ENCODE assay signal across 39 cellular contexts in the genomic region with DNA sequence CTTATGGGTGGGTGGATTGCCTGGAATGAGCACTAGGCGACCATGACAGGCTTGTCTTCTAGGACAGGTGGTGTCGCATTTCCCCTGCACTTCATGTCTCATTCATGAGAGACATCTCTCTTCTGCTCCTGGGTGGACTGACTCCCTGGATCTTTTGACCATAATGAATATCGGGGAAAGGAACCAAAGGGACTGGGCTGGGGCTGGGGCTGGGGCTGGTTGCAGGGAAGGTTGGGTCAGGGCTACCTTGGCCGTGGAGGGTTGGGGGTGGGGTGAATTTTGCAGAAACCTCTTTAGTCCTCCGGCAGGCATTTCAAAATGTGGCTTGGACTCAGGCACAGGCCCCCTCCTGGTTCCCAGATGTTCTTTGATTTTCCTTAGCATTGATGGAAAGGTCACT.
"Had no signal": no experiment of that assay in that cellular context is flagged by ENCODE, and none has a peak within 500 bp of the region (broad histone marks: within the 10 kb centered on the region; RNA-seq: fewer than 3 reads in every experiment).

No MANE protein-coding gene starts in this region.

- ATAC-seq: activated naive CD4-positive, alpha-beta T cell treated with anti-CD3 and anti-CD28 coated beads, Interleukin-2, amount 50 U/mL, for 72 hours; activated naive CD8-positive, alpha-beta T cell treated with anti-CD3 and anti-CD28 coated beads, Interleukin-2, amount 50 U/mL, for 24 hours; activated T-cell treated with anti-CD3 and anti-CD28 coated beads, Interleukin-2, amount 50 U/mL, for 4 hours; activated T-cell treated with anti-CD3 and anti-CD28 coated beads, Interleukin-2, amount 50 U/mL, for 72 hours; activated T-helper 17 cell treated with anti-CD3 and anti-CD28 coated beads, Interleukin-2, amount 50 U/mL, for 72 hours; body of pancreas had no signal

- H3K9me3 ChIP-seq: adrenal gland, ascending aorta, body of pancreas had no signal

- H3K36me3 Mint-ChIP-seq: activated naive CD4-positive, alpha-beta T cell treated with anti-CD3 and anti-CD28 coated beads, Interleukin-2, amount 50 U/mL, for 24 hours; activated naive CD8-positive, alpha-beta T cell; activated naive CD8-positive, alpha-beta T cell treated with anti-CD3 and anti-CD28 coated beads for 36 hours; activated naive CD8-positive, alpha-beta T cell treated with anti-CD3 and anti-CD28 coated beads, Interleukin-2, amount 10 ng/mL, durations not matched to agents 7 days and 5 days; brain had no signal

- H3K4me3 ChIP-seq: adrenal gland, ascending aorta, body of pancreas, breast epithelium, cardiac muscle cell had no signal

- H3K4me3 Mint-ChIP-seq: activated naive CD4-positive, alpha-beta T cell treated with anti-CD3 and anti-CD28 coated beads for 36 hours; activated naive CD4-positive, alpha-beta T cell treated with anti-CD3 and anti-CD28 coated beads, Interleukin-2, amount 10 ng/mL, durations not matched to agents 7 days and 5 days; activated naive CD4-positive, alpha-beta T cell treated with anti-CD3 and anti-CD28 coated beads, Interleukin-2, amount 50 U/mL, for 24 hours; activated naive CD8-positive, alpha-beta T cell; activated naive CD8-positive, alpha-beta T cell treated with anti-CD3 and anti-CD28 coated beads for 36 hours; activated naive CD8-positive, alpha-beta T cell treated with anti-CD3 and anti-CD28 coated beads, Interleukin-2, amount 10 ng/mL, durations not matched to agents 7 days and 5 days; activated naive CD8-positive, alpha-beta T cell treated with anti-CD3 and anti-CD28 coated beads, Interleukin-2, amount 50 U/mL, for 24 hours; activated T-cell treated with anti-CD3 and anti-CD28 coated beads, Interleukin-2, amount 50 U/mL, for 24 hours; activated T-cell treated with anti-CD3 and anti-CD28 coated beads, Interleukin-2, amount 50 U/mL, for 4 hours; activated T-cell treated with anti-CD3 and anti-CD28 coated beads, Interleukin-2, amount 50 U/mL, for 72 hours; activated T-helper 1 cell treated with anti-CD3 and anti-CD28 coated beads, Interleukin-12 subunit alpha, Interleukin-12 subunit beta, Interleukin-2, Interleukin-4 antibody, amounts not matched to agents 30 ng/mL and 10 ng/mL and 1 ng/mL, durations not matched to agents 14 hours and 24 hours and 36 hours; activated T-helper 17 cell treated with anti-CD3 and anti-CD28 coated beads, Interleukin-2, amount 50 U/mL, for 72 hours; brain; central memory CD8-positive, alpha-beta T cell had no signal

- H3K36me3 ChIP-seq: adrenal gland, ascending aorta, brain microvascular endothelial cell, breast epithelium, cardiac muscle cell had no signal

- H3K27ac Mint-ChIP-seq: activated naive CD4-positive, alpha-beta T cell treated with anti-CD3 and anti-CD28 coated beads for 36 hours; activated naive CD4-positive, alpha-beta T cell treated with anti-CD3 and anti-CD28 coated beads, Interleukin-2, amount 10 ng/mL, durations not matched to agents 7 days and 5 days; activated naive CD4-positive, alpha-beta T cell treated with anti-CD3 and anti-CD28 coated beads, Interleukin-2, amount 50 U/mL, for 24 hours; activated naive CD4-positive, alpha-beta T cell treated with anti-CD3 and anti-CD28 coated beads, Interleukin-2, amount 50 U/mL, for 72 hours; activated naive CD8-positive, alpha-beta T cell; activated naive CD8-positive, alpha-beta T cell treated with anti-CD3 and anti-CD28 coated beads for 36 hours; activated naive CD8-positive, alpha-beta T cell treated with anti-CD3 and anti-CD28 coated beads, Interleukin-2, amount 10 ng/mL, durations not matched to agents 7 days and 5 days; activated naive CD8-positive, alpha-beta T cell treated with anti-CD3 and anti-CD28 coated beads, Interleukin-2, amount 50 U/mL, for 24 hours; activated T-cell treated with anti-CD3 and anti-CD28 coated beads, Interleukin-2, amount 50 U/mL, for 24 hours; activated T-cell treated with anti-CD3 and anti-CD28 coated beads, Interleukin-2, amount 50 U/mL, for 72 hours; activated T-helper 1 cell treated with anti-CD3 and anti-CD28 coated beads, Interleukin-12 subunit alpha, Interleukin-12 subunit beta, Interleukin-2, Interleukin-4 antibody, amounts not matched to agents 30 ng/mL and 10 ng/mL and 1 ng/mL, durations not matched to agents 14 hours and 24 hours and 36 hours; activated T-helper 17 cell treated with anti-CD3 and anti-CD28 coated beads, Interleukin-2, amount 50 U/mL, for 72 hours; activated T-helper 2 cell treated with anti-CD3 and anti-CD28 coated beads, Interferon-gamma antibody, Interleukin-2, Interleukin-4, amounts not matched to agents 10 μg/mL and 5 μg/mL and 100 μg/mL, durations not matched to agents 14 hours and 24 hours and 36 hours; brain had no signal

- H3K4me1 ChIP-seq: adrenal gland, ascending aorta, body of pancreas, breast epithelium had no signal

- DNase-seq: activated effector memory CD4-positive, alpha-beta T cell treated with anti-CD3 and anti-CD28 coated beads, Interleukin-2, amount 50 U/mL, for 16 hours; activated effector memory CD4-positive, alpha-beta T cell treated with Interleukin-2 at 50 U/mL for 16 hours; activated gamma-delta T cell; activated gamma-delta T cell treated with Interleukin-2 at 50 U/mL for 16 hours; activated naive CD4-positive, alpha-beta T cell; activated naive CD4-positive, alpha-beta T cell treated with anti-CD3 and anti-CD28 coated beads for 36 hours; activated naive CD4-positive, alpha-beta T cell treated with anti-CD3 and anti-CD28 coated beads, Interleukin-2, amount 10 ng/mL, durations not matched to agents 7 days and 5 days; activated naive CD4-positive, alpha-beta T cell treated with anti-CD3 and anti-CD28 coated beads, Interleukin-2, amount 50 U/mL, for 16 hours; activated naive CD4-positive, alpha-beta T cell treated with Interleukin-2 at 50 U/mL for 16 hours; activated naive CD8-positive, alpha-beta T cell treated with anti-CD3 and anti-CD28 coated beads for 36 hours; activated naive CD8-positive, alpha-beta T cell treated with anti-CD3 and anti-CD28 coated beads, Interleukin-2, amount 10 ng/mL, durations not matched to agents 7 days and 5 days; activated naive CD8-positive, alpha-beta T cell treated with anti-CD3 and anti-CD28 coated beads, Interleukin-2, amount 50 U/mL, for 24 hours; activated T-cell treated with anti-CD3 and anti-CD28 coated beads for 4 hours; activated T-cell treated with anti-CD3 and anti-CD28 coated beads, Interleukin-2, amount 50 U/mL, for 1 hour; activated T-cell treated with anti-CD3 and anti-CD28 coated beads, Interleukin-2, amount 50 U/mL, for 24 hours; activated T-cell treated with anti-CD3 and anti-CD28 coated beads, Interleukin-2, amount 50 U/mL, for 4 hours; activated T-cell treated with anti-CD3 and anti-CD28 coated beads, Interleukin-2, amount 50 U/mL, for 48 hours; activated T-cell treated with anti-CD3 and anti-CD28 coated beads, Interleukin-2, amount 50 U/mL, for 72 hours; adrenal gland; amniotic stem cell; amygdala; anterior cingulate cortex; aorta; body of pancreas; brain microvascular endothelial cell; caudate nucleus; central memory CD4-positive, alpha-beta T cell; cerebellar nuclear complex had no signal

- H3K27ac ChIP-seq: adrenal gland, ascending aorta, body of pancreas, brain microvascular endothelial cell, breast epithelium, cardiac muscle cell had no signal

- H3K27me3 ChIP-seq: adrenal gland, ascending aorta, body of pancreas, brain microvascular endothelial cell, breast epithelium, cardiac muscle cell had no signal

- H3K27me3 Mint-ChIP-seq: activated naive CD4-positive, alpha-beta T cell treated with anti-CD3 and anti-CD28 coated beads, Interleukin-2, amount 10 ng/mL, durations not matched to agents 7 days and 5 days; activated naive CD4-positive, alpha-beta T cell treated with anti-CD3 and anti-CD28 coated beads, Interleukin-2, amount 50 U/mL, for 24 hours; activated naive CD8-positive, alpha-beta T cell; activated naive CD8-positive, alpha-beta T cell treated with anti-CD3 and anti-CD28 coated beads for 36 hours; activated naive CD8-positive, alpha-beta T cell treated with anti-CD3 and anti-CD28 coated beads, Interleukin-2, amount 10 ng/mL, durations not matched to agents 7 days and 5 days; activated naive CD8-positive, alpha-beta T cell treated with anti-CD3 and anti-CD28 coated beads, Interleukin-2, amount 50 U/mL, for 24 hours; activated T-cell treated with anti-CD3 and anti-CD28 coated beads, Interleukin-2, amount 50 U/mL, for 24 hours; activated T-helper 17 cell treated with anti-CD3 and anti-CD28 coated beads, Interleukin-2, amount 50 U/mL, for 72 hours; central memory CD8-positive, alpha-beta T cell had no signal

- H3K4me1 Mint-ChIP-seq: activated naive CD4-positive, alpha-beta T cell treated with anti-CD3 and anti-CD28 coated beads, Interleukin-2, amount 10 ng/mL, durations not matched to agents 7 days and 5 days; activated naive CD4-positive, alpha-beta T cell treated with anti-CD3 and anti-CD28 coated beads, Interleukin-2, amount 50 U/mL, for 24 hours; activated naive CD8-positive, alpha-beta T cell treated with anti-CD3 and anti-CD28 coated beads for 36 hours; activated naive CD8-positive, alpha-beta T cell treated with anti-CD3 and anti-CD28 coated beads, Interleukin-2, amount 10 ng/mL, durations not matched to agents 7 days and 5 days; activated naive CD8-positive, alpha-beta T cell treated with anti-CD3 and anti-CD28 coated beads, Interleukin-2, amount 50 U/mL, for 24 hours; brain; central memory CD8-positive, alpha-beta T cell had no signal
